Comparison of ENCODE assay signal across 8 cellular contexts in the genomic region with DNA sequence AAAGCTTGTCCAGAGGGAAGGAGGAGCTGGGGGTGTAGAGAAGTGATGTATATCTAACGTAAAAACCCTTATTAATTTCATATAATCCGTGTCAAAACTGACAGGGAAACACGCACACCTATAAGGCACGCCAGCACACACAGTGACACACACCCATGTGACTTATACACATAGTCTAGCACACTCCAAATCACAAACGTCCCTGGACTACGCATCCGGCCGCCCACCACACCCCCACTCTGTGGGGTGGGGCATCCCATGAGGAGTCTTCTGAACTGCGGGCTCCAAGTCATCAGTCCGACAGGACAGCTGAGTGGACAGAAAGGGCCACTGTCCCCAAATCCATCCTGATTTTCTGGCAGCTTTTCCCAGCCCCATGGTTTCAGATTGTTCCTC. TPM values are rescaled to one million over a fixed set of nuclear protein-coding genes. Genes with fewer than 3 reads are reported as not detected.
DNase-seq lines count a peak whose midpoint lies in the region; ATAC-seq and TF ChIP-seq lines count a peak whose summit lies in the region.

No MANE protein-coding gene starts in this region.

- H3K27me3 Mint-ChIP-seq in natural killer cell (ENCODE audit: low read depth in 2 of 2): no peaks in the 10 kb centered on the region

- H3K27ac ChIP-seq in subcutaneous abdominal adipose tissue (ENCODE audit: low read depth, low read length): peak overlapping the region; percentile 91

- H3K4me3 Mint-ChIP-seq in natural killer cell: peak overlapping the region; percentile 91

- no peaks in the 10 kb centered on the region for H3K9me3 Mint-ChIP-seq in natural killer cell

- no peaks in the 10 kb centered on the region for H3K9me3 ChIP-seq in subcutaneous abdominal adipose tissue (ENCODE audit: control insufficient read depth in 5 of 5, low read length in 5 of 5)

- no peaks in the 10 kb centered on the region for H3K36me3 Mint-ChIP-seq in natural killer cell

- peaks cover 0 to 36% (median 17%) of the 10 kb centered on the region in 5 donors for H3K36me3 ChIP-seq in subcutaneous abdominal adipose tissue (ENCODE audit: control insufficient read depth in 5 of 5, insufficient read depth in 5 of 5, low read length in 5 of 5)

- H3K4me1 ChIP-seq in subcutaneous abdominal adipose tissue (ENCODE audit: control insufficient read depth in 5 of 5, insufficient read depth in 5 of 5, low read length in 5 of 5): peaks cover 6 to 68% (median 58%) of the 10 kb centered on the region in 5 donors

- peaks cover 22 to 39% of the 10 kb centered on the region in 2 donors for H3K4me1 Mint-ChIP-seq in natural killer cell

- DNase-seq in DMS 273 (lab: John Stamatoyannopoulos, UW; ENCODE audit: unreplicated experiment): peak; percentile 59
- DNase-seq in DMS 273 treated with DMSO at 0.1 percent for 48 hours (lab: John Stamatoyannopoulos, UW): no peak
- no peak for DNase-seq in LNCaP clone FGC (ENCODE audit: low read depth)
- DNase-seq in activated CD8-positive, alpha-beta memory T cell treated with anti-CD3 and anti-CD28 coated beads, Interleukin-2, amount 50 U/mL, for 48 hours: peak; percentile 79
- DNase-seq in natural killer cell: peak; percentile 24

- peak overlapping the region; percentile 72 to 90 for H3K27ac Mint-ChIP-seq in natural killer cell

- H3K4me3 ChIP-seq in LNCaP clone FGC (ENCODE audit: low read depth, low read length): peak overlapping the region; percentile 92
- peak overlapping the region; percentile 60 to 93 (median 85) for H3K4me3 ChIP-seq in subcutaneous abdominal adipose tissue (ENCODE audit: low read depth in 1 of 5, low read length in 5 of 5)

- no peaks in the 10 kb centered on the region for H3K27me3 ChIP-seq in subcutaneous abdominal adipose tissue (ENCODE audit: control insufficient read depth in 5 of 5, insufficient read depth in 4 of 5, low read length in 5 of 5)

- H3K9ac ChIP-seq in subcutaneous abdominal adipose tissue (ENCODE audit: low read length in 5 of 5): peak overlapping the region; percentile 3 to 98 (median 95)

- no peak for TF ChIP-seq CTCF in LNCaP clone FGC (IDR thresholded peaks at IDR 0.05; ENCODE audit: control insufficient read depth, extremely low read depth, insufficient read depth)
- TF ChIP-seq CTCF in natural killer cell (IDR thresholded peaks at IDR 0.05): no peak

- intact Hi-C loops in natural killer cell (cut with micrococcal nuclease): no loop called here

- ATAC-seq in esophagus mucosa (peak; percentile 85), natural killer cell (peak; percentile 43 to 63 (median 62)), GM19035 (IDR thresholded peaks at IDR 0.05; ENCODE audit: unreplicated experiment) (no peak)

RNA-seq across cellular contexts. Expression of gene PEA15, which starts 0.8 kb away (rescaled TPM):
- total RNA-seq in esophagus mucosa: 107 TPM
- 10 to 100 TPM; 25.3 to 27.9 (median 25.5) TPM for total RNA-seq in natural killer cell

RNA-seq across cellular contexts. Expression of gene CASQ1, which starts 15.6 kb away (rescaled TPM):
- 0.28 TPM for total RNA-seq in esophagus mucosa
- not detected for total RNA-seq in natural killer cell

RNA-seq across cellular contexts. Expression of gene ATP1A4, which starts 54.6 kb away (rescaled TPM):
- total RNA-seq in esophagus mucosa (not detected), natural killer cell (not detected)

RNA-seq across cellular contexts. Expression of gene DCAF8, which starts 56.4 kb away (rescaled TPM):
- total RNA-seq in esophagus mucosa (46.8 TPM), natural killer cell (100 to 1,000 TPM; 189 to 201 (median 189) TPM)

Comparison
In these comparisons a context has a peak if more than half of its experiments do, and no peak if none do; other contexts are left out.
1. DNase-seq: peak in DMS 273 (single experiment), activated CD8-positive, alpha-beta memory T cell treated with anti-CD3 and anti-CD28 coated beads, Interleukin-2, amount 50 U/mL, for 48 hours (single experiment) and natural killer cell (single experiment); none in DMS 273 treated with DMSO at 0.1 percent for 48 hours (single experiment) and LNCaP clone FGC (single experiment).